ENCODE assay signal across 23 cellular contexts in the genomic region with DNA sequence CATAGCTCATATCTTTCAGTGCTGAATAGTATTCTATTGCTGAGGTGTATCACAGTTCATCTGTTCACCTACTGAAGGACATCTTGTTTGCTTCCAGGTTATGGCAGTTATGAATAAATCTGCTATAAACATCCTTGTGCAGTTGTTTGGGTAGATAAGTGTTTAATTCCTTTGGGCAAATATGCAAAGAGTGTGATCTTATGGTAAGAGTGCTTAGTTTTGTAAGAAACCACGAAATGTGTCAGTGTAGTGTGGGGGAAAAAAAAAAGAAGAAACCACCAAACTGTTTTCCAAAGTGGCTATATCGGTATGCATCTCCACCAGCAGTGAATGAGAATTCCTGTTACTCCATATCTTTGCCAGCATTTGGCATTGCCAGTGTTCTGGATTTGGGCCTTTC.
"Had no signal": no experiment of that assay in that cellular context is flagged by ENCODE, and none has a peak within 500 bp of the region (broad histone marks: within the 10 kb centered on the region; RNA-seq: fewer than 3 reads in every experiment).

No MANE protein-coding gene starts in this region.

- H3K4me1 Mint-ChIP-seq: stimulated activated naive CD8-positive, alpha-beta T cell treated with anti-CD3 and anti-CD28 coated beads, Interleukin-15, amount 100 ng/mL, for 72 hours had no signal

- H3K4me1 ChIP-seq: ascending aorta, esophagus squamous epithelium, right lobe of liver, suprapubic skin, vagina had no signal

- H3K4me2 ChIP-seq: smooth muscle cell had no signal

- H3K9me3 Mint-ChIP-seq: natural killer cell had no signal

- ATAC-seq: left colon; right lobe of liver; stimulated activated naive CD8-positive, alpha-beta T cell treated with anti-CD3 and anti-CD28 coated beads, Interleukin-15, amount 100 ng/mL, for 72 hours had no signal

- H3K9me3 ChIP-seq: ovary, suprapubic skin, vagina had no signal

- H3K27ac ChIP-seq: ascending aorta, esophagus squamous epithelium, ovary, right lobe of liver, suprapubic skin, vagina had no signal

- DNase-seq: activated CD4-positive, alpha-beta T cell treated with anti-CD3 and anti-CD28 coated beads, Interleukin-2, amount 50 U/mL, for 48 hours; activated naive CD4-positive, alpha-beta T cell treated with Interleukin-2 at 50 U/mL for 16 hours; effector CD8-positive, alpha-beta T cell; esophagus squamous epithelium; foreskin melanocyte; glutamatergic neuron; hippocampal formation; islet precursor cell; left colon; natural killer cell; ovary; right lobe of liver; stimulated activated CD4-positive, alpha-beta T cell treated with anti-CD3 and anti-CD28 coated beads, Interleukin-4, amount 100 ng/mL, for 1 hour; stimulated activated naive CD8-positive, alpha-beta T cell treated with anti-CD3 and anti-CD28 coated beads, Interleukin-15, amount 100 ng/mL, for 72 hours; T-helper 1 cell; T-helper 9 cell; trophoblast cell had no signal

- H3K36me3 ChIP-seq: ovary, right lobe of liver, vagina had no signal

- H3K27me3 ChIP-seq: ascending aorta, esophagus squamous epithelium, ovary, right lobe of liver, suprapubic skin, vagina had no signal

- H3K27me3 Mint-ChIP-seq: dendritic cell treated with granulocyte-macrophage colony-stimulating factor and Interleukin-4, amounts not matched to agents 40 ng/mL and 50 ng/mL, for 4 days; stimulated activated naive CD8-positive, alpha-beta T cell treated with anti-CD3 and anti-CD28 coated beads, Interleukin-15, amount 100 ng/mL, for 72 hours had no signal

- H3K27ac Mint-ChIP-seq: dendritic cell treated with granulocyte-macrophage colony-stimulating factor and Interleukin-4, amounts not matched to agents 40 ng/mL and 50 ng/mL, for 4 days had no signal

- H3K4me3 ChIP-seq: ascending aorta, esophagus squamous epithelium, lung, ovary, right lobe of liver, smooth muscle cell, suprapubic skin, vagina had no signal

- H3K4me3 Mint-ChIP-seq: dendritic cell treated with granulocyte-macrophage colony-stimulating factor and Interleukin-4, amounts not matched to agents 40 ng/mL and 50 ng/mL, for 4 days; natural killer cell; stimulated activated naive CD8-positive, alpha-beta T cell treated with anti-CD3 and anti-CD28 coated beads, Interleukin-15, amount 100 ng/mL, for 72 hours had no signal
